In genomic region chr4:74473155-74473811, GRCh38 we compare ENCODE assay signal across 2 cellular contexts.
A peak's percentile ranks its signal among the peaks of the same experiment; 100 is the strongest.
TF ChIP-seq lines count a peak whose summit lies in the region.

No MANE protein-coding gene starts in this region.

TF ChIP-seq in IMR-90, 13 proteins besides CTCF, POLR2A, EP300 and RAD21:
- TF ChIP-seq USF2 (IDR thresholded peaks at IDR 0.05; ENCODE audit: low read depth, low read length): no peak
- 0 out of 2 replicates have a peak, but pooled peaks have one; percentile 15 for TF ChIP-seq BHLHE40 (IDR thresholded peaks at IDR 0.05; ENCODE audit: low read depth, low read length)
- TF ChIP-seq MXI1 (IDR thresholded peaks at IDR 0.05; ENCODE audit: borderline replicate concordance, low read depth, low read length): no peak
- TF ChIP-seq MAZ (IDR thresholded peaks at IDR 0.05; ENCODE audit: borderline replicate concordance, low read depth, low read length): no peak
- TF ChIP-seq CHD1 (IDR thresholded peaks at IDR 0.05; ENCODE audit: low read depth, low read length): no peak
- TF ChIP-seq RCOR1 (IDR thresholded peaks at IDR 0.05; ENCODE audit: insufficient replicate concordance, low read length): no peak
- 0 out of 2 replicates have a peak, but pooled peaks have one; percentile 36 for TF ChIP-seq MAFK (IDR thresholded peaks at IDR 0.05; ENCODE audit: low read depth, low read length)
- TF ChIP-seq NFE2L2 (IDR thresholded peaks at IDR 0.05; ENCODE audit: low read depth, low read length): no peak
- TF ChIP-seq ELK1 (IDR thresholded peaks at IDR 0.05; ENCODE audit: borderline replicate concordance, low read depth, low read length): no peak
- TF ChIP-seq FOS (IDR thresholded peaks at IDR 0.05; ENCODE audit: low read depth, low read length): peak; percentile 75
- no peak for TF ChIP-seq SMC3 (IDR thresholded peaks at IDR 0.05; ENCODE audit: low read depth, low read length)
- TF ChIP-seq CEBPB (IDR thresholded peaks at IDR 0.05; ENCODE audit: low read depth, low read length): peak; percentile 92
- no peak for TF ChIP-seq RFX5 (IDR thresholded peaks at IDR 0.05; ENCODE audit: low read depth, low read length)
TF ChIP-seq in IMR-90: peak in this region for 4.

TF ChIP-seq in endothelial cell of umbilical vein, 7 proteins besides CTCF, POLR2A, EP300 and RAD21:
- TF ChIP-seq FOS (IDR thresholded peaks at IDR 0.05; ENCODE audit: borderline replicate concordance, insufficient read depth, low read length): peak; percentile 80
- TF ChIP-seq EZH2 (IDR thresholded peaks at IDR 0.05; ENCODE audit: borderline replicate concordance, low read depth, low read length, severe bottlenecking): no peak
- no peak for TF ChIP-seq POLR2AphosphoS5 (IDR thresholded peaks at IDR 0.05; ENCODE audit: insufficient read depth, low read depth, low read length)
- no peak for TF ChIP-seq MAX (IDR thresholded peaks at IDR 0.05; ENCODE audit: insufficient read depth, insufficient read length)
- TF ChIP-seq JUN (IDR thresholded peaks at IDR 0.05; ENCODE audit: borderline replicate concordance, insufficient read depth, insufficient read length, low read depth): peak; percentile 45
- peak; percentile 41 for TF ChIP-seq GATA2 (IDR thresholded peaks at IDR 0.05; ENCODE audit: insufficient read depth, insufficient read length, low read depth, low read length)
- TF ChIP-seq MYC (IDR thresholded peaks at IDR 0.05; ENCODE audit: low read depth, low read length): no peak
